13 cellular contexts compared by ENCODE assay signal in the genomic region with DNA sequence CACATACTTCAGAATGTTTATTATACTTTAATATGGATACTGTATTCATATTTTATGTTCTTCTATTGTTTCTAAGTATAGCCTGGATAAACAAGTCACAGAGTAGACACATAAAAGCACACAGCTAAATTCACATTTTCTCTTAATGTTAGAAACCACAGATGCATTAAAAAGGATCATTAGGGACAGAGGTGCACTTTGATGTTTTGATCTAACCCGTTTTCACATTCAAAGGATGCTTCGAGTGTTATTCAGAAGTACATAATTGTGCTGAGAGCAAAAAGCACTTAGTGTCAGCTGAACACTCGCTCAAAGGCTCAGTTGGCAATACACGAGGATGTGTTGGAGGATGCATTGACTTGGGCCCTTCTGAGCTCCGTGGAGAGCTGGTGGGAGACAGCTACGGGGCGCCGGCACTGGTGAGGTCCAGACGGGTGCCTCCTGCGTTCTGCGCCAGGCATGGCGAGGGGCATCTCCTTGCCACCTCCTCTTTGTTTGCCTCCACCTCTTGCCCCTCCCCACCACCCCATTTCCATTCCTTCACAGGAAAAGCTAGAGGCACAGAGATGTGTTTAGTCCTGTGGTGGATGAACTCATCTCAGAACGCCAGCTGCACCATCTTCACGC.
DNase-seq lines count a peak whose midpoint lies in the region; ATAC-seq lines count a peak whose summit lies in the region.
"Had no signal": no experiment of that assay in that cellular context is flagged by ENCODE, and none has a peak within 500 bp of the region (broad histone marks: within the 10 kb centered on the region; RNA-seq: fewer than 3 reads in every experiment).

No MANE protein-coding gene starts in this region.

- DNase-seq in NCI-H1417 (lab: John Stamatoyannopoulos, UW) = peak; percentile 77 to 99 (median 96)
- DNase-seq in NCI-H2107 treated with DMSO at 0.1 percent for 48 hours (lab: John Stamatoyannopoulos, UW; ENCODE audit: unreplicated experiment) = peak; percentile 98
- DNase-seq in NCI-H748 treated with DMSO at 0.1 percent for 48 hours (lab: John Stamatoyannopoulos, UW) = peak; percentile 97
- DNase-seq in NCI-H446 treated with DMSO at 0.1 percent for 48 hours (lab: John Stamatoyannopoulos, UW) = no peak
- no peak for DNase-seq in kidney glomerular epithelial cell (lab: John Stamatoyannopoulos, UW)
- DNase-seq: BE2C; CD4-positive, alpha-beta memory T cell; H7; MG63; NCI-H1694; PC-9 had no signal

- ATAC-seq in HG02610 (IDR thresholded peaks at IDR 0.05; ENCODE audit: unreplicated experiment) = no peak
- no peak for ATAC-seq in activated CD4-positive, CD25-positive, alpha-beta regulatory T cell treated with anti-CD3 and anti-CD28 coated beads, Interleukin-2, amount 50 U/mL, for 24 hours

Comparison
In these comparisons a context has a peak if more than half of its experiments do, and no peak if none do; other contexts are left out.
1. DNase-seq: peak in NCI-H1417 (3 of 3), NCI-H2107 treated with DMSO at 0.1 percent for 48 hours (single experiment) and NCI-H748 treated with DMSO at 0.1 percent for 48 hours (single experiment); none in NCI-H446 treated with DMSO at 0.1 percent for 48 hours (single experiment) and kidney glomerular epithelial cell (single experiment).